In the genomic region with DNA sequence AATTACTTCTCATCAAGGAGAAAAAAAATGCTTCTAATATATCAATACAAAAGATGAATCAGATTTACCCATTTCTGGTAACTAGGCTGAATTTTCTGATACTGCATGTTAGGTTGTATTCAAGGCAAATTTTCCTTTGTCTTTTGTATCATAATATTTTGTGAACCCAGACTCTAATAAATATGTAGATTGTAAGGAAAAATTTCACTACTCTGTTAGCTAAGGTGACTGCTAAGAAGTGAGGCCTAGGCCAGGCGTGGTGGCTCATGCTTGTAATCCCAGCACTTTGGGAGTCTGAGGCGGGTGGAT, we compare ENCODE assay signal across 1 cellular context.
A peak's percentile ranks its signal among the peaks of the same experiment; 100 is the strongest.
TF ChIP-seq lines count a peak whose summit lies in the region.

No MANE protein-coding gene starts in this region.

TF ChIP-seq in HepG2, 621 proteins besides CTCF, POLR2A, EP300 and RAD21 (continued from another document and continues in another):
- TF ChIP-seq, protein P1, sequence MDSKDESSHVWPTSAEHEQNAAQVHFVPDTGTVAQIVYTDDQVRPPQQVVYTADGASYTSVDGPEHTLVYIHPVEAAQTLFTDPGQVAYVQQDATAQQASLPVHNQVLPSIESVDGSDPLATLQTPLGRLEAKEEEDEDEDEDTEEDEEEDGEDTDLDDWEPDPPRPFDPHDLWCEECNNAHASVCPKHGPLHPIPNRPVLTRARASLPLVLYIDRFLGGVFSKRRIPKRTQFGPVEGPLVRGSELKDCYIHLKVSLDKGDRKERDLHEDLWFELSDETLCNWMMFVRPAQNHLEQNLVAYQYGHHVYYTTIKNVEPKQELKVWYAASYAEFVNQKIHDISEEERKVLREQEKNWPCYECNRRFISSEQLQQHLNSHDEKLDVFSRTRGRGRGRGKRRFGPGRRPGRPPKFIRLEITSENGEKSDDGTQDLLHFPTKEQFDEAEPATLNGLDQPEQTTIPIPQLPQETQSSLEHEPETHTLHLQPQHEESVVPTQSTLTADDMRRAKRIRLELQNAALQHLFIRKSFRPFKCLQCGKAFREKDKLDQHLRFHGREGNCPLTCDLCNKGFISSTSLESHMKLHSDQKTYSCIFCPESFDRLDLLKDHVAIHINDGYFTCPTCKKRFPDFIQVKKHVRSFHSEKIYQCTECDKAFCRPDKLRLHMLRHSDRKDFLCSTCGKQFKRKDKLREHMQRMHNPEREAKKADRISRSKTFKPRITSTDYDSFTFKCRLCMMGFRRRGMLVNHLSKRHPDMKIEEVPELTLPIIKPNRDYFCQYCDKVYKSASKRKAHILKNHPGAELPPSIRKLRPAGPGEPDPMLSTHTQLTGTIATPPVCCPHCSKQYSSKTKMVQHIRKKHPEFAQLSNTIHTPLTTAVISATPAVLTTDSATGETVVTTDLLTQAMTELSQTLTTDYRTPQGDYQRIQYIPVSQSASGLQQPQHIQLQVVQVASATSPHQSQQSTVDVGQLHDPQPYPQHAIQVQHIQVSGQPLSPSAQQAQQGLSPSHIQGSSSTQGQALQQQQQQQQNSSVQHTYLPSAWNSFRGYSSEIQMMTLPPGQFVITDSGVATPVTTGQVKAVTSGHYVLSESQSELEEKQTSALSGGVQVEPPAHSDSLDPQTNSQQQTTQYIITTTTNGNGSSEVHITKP (CRISPR knock-in tag; IDR thresholded peaks at IDR 0.05; ENCODE audit: low read depth) = no peak
- TF ChIP-seq AKAP8 (CRISPR knock-in tag; IDR thresholded peaks at IDR 0.05) (no peak), ASH2L (IDR thresholded peaks at IDR 0.05; ENCODE audit: insufficient read length, low read depth, low read length) (no peak), KLF6 (CRISPR knock-in tag; IDR thresholded peaks at IDR 0.05) (no peak), NR3C1 (CRISPR knock-in tag; IDR thresholded peaks at IDR 0.05) (no peak), ZFP36L2 (CRISPR knock-in tag; IDR thresholded peaks at IDR 0.05) (no peak), ZNF616 (CRISPR knock-in tag; IDR thresholded peaks at IDR 0.05; ENCODE audit: low read depth) (no peak), ZSCAN29 (CRISPR knock-in tag; conservative IDR thresholded peaks at IDR 0.05) (0 out of 2 replicates have a peak, but pooled peaks have one; percentile 36), GFI1 (CRISPR knock-in tag; IDR thresholded peaks at IDR 0.05; ENCODE audit: borderline replicate concordance) (no peak), DPF2 (CRISPR knock-in tag; IDR thresholded peaks at IDR 0.05; ENCODE audit: borderline replicate concordance, low read depth) (no peak), ATF7 (IDR thresholded peaks at IDR 0.05) (no peak), ATF7 (CRISPR knock-in tag; IDR thresholded peaks at IDR 0.05) (no peak), REL (CRISPR knock-in tag; conservative IDR thresholded peaks at IDR 0.05) (no peak), ZNF598 (CRISPR knock-in tag; IDR thresholded peaks at IDR 0.05; ENCODE audit: borderline replicate concordance) (no peak), ZMYM3 (CRISPR knock-in tag; IDR thresholded peaks at IDR 0.05) (no peak), NAIF1 (CRISPR knock-in tag; IDR thresholded peaks at IDR 0.05; ENCODE audit: borderline replicate concordance) (no peak), REXO4 (CRISPR knock-in tag; IDR thresholded peaks at IDR 0.05; ENCODE audit: borderline replicate concordance) (no peak), YY1 (IDR thresholded peaks at IDR 0.05; ENCODE audit: insufficient read depth, insufficient replicate concordance, low read depth, low read length) (no peak), ATM (IDR thresholded peaks at IDR 0.05; ENCODE audit: borderline replicate concordance) (no peak), HOXA7 (CRISPR knock-in tag; IDR thresholded peaks at IDR 0.05) (no peak), PHF8 (CRISPR knock-in tag; IDR thresholded peaks at IDR 0.05) (no peak), ZNF12 (CRISPR knock-in tag; IDR thresholded peaks at IDR 0.05) (no peak), BCL6 (CRISPR knock-in tag; IDR thresholded peaks at IDR 0.05) (no peak), ZNF790 (CRISPR knock-in tag; IDR thresholded peaks at IDR 0.05; ENCODE audit: borderline replicate concordance) (no peak), KDM6A (CRISPR knock-in tag; IDR thresholded peaks at IDR 0.05; ENCODE audit: low read depth) (no peak), ZNF180 (CRISPR knock-in tag; IDR thresholded peaks at IDR 0.05; ENCODE audit: borderline replicate concordance, low read depth) (no peak), ZNF766 (CRISPR knock-in tag; IDR thresholded peaks at IDR 0.05; ENCODE audit: borderline replicate concordance) (no peak), MAFG (CRISPR knock-in tag; IDR thresholded peaks at IDR 0.05) (no peak), ZNF549 (CRISPR knock-in tag; IDR thresholded peaks at IDR 0.05) (no peak), GTF2F1 (IDR thresholded peaks at IDR 0.05; ENCODE audit: low read length) (no peak), ZFY (CRISPR knock-in tag; IDR thresholded peaks at IDR 0.05) (peak; percentile 19; the same call in 1 of the 2 replicates), HMG20A (CRISPR knock-in tag; IDR thresholded peaks at IDR 0.05; ENCODE audit: borderline replicate concordance) (no peak)
- TF ChIP-seq, protein P2, sequence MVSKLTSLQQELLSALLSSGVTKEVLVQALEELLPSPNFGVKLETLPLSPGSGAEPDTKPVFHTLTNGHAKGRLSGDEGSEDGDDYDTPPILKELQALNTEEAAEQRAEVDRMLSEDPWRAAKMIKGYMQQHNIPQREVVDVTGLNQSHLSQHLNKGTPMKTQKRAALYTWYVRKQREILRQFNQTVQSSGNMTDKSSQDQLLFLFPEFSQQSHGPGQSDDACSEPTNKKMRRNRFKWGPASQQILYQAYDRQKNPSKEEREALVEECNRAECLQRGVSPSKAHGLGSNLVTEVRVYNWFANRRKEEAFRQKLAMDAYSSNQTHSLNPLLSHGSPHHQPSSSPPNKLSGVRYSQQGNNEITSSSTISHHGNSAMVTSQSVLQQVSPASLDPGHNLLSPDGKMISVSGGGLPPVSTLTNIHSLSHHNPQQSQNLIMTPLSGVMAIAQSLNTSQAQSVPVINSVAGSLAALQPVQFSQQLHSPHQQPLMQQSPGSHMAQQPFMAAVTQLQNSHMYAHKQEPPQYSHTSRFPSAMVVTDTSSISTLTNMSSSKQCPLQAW (CRISPR knock-in tag; IDR thresholded peaks at IDR 0.05) = no peak
- TF ChIP-seq, protein P3, sequence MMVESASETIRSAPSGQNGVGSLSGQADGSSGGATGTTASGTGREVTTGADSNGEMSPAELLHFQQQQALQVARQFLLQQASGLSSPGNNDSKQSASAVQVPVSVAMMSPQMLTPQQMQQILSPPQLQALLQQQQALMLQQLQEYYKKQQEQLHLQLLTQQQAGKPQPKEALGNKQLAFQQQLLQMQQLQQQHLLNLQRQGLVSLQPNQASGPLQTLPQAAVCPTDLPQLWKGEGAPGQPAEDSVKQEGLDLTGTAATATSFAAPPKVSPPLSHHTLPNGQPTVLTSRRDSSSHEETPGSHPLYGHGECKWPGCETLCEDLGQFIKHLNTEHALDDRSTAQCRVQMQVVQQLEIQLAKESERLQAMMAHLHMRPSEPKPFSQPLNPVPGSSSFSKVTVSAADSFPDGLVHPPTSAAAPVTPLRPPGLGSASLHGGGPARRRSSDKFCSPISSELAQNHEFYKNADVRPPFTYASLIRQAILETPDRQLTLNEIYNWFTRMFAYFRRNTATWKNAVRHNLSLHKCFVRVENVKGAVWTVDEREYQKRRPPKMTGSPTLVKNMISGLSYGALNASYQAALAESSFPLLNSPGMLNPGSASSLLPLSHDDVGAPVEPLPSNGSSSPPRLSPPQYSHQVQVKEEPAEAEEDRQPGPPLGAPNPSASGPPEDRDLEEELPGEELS (CRISPR knock-in tag; IDR thresholded peaks at IDR 0.05) = no peak
- TF ChIP-seq, protein P4, sequence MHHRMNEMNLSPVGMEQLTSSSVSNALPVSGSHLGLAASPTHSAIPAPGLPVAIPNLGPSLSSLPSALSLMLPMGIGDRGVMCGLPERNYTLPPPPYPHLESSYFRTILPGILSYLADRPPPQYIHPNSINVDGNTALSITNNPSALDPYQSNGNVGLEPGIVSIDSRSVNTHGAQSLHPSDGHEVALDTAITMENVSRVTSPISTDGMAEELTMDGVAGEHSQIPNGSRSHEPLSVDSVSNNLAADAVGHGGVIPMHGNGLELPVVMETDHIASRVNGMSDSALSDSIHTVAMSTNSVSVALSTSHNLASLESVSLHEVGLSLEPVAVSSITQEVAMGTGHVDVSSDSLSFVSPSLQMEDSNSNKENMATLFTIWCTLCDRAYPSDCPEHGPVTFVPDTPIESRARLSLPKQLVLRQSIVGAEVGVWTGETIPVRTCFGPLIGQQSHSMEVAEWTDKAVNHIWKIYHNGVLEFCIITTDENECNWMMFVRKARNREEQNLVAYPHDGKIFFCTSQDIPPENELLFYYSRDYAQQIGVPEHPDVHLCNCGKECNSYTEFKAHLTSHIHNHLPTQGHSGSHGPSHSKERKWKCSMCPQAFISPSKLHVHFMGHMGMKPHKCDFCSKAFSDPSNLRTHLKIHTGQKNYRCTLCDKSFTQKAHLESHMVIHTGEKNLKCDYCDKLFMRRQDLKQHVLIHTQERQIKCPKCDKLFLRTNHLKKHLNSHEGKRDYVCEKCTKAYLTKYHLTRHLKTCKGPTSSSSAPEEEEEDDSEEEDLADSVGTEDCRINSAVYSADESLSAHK (CRISPR knock-in tag; IDR thresholded peaks at IDR 0.05; ENCODE audit: borderline replicate concordance) = no peak
- TF ChIP-seq, protein P5, sequence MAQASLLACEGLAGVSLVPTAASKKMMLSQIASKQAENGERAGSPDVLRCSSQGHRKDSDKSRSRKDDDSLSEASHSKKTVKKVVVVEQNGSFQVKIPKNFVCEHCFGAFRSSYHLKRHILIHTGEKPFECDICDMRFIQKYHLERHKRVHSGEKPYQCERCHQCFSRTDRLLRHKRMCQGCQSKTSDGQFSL (CRISPR knock-in tag; IDR thresholded peaks at IDR 0.05) = no peak
- TF ChIP-seq, protein P6, sequence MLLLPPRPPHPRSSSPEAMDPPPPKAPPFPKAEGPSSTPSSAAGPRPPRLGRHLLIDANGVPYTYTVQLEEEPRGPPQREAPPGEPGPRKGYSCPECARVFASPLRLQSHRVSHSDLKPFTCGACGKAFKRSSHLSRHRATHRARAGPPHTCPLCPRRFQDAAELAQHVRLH (CRISPR knock-in tag; IDR thresholded peaks at IDR 0.05; ENCODE audit: borderline replicate concordance, low read depth) = no peak
- TF ChIP-seq, protein P7, sequence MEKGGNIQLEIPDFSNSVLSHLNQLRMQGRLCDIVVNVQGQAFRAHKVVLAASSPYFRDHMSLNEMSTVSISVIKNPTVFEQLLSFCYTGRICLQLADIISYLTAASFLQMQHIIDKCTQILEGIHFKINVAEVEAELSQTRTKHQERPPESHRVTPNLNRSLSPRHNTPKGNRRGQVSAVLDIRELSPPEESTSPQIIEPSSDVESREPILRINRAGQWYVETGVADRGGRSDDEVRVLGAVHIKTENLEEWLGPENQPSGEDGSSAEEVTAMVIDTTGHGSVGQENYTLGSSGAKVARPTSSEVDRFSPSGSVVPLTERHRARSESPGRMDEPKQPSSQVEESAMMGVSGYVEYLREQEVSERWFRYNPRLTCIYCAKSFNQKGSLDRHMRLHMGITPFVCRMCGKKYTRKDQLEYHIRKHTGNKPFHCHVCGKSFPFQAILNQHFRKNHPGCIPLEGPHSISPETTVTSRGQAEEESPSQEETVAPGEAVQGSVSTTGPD (CRISPR knock-in tag; IDR thresholded peaks at IDR 0.05) = no peak
- TF ChIP-seq, protein P8, sequence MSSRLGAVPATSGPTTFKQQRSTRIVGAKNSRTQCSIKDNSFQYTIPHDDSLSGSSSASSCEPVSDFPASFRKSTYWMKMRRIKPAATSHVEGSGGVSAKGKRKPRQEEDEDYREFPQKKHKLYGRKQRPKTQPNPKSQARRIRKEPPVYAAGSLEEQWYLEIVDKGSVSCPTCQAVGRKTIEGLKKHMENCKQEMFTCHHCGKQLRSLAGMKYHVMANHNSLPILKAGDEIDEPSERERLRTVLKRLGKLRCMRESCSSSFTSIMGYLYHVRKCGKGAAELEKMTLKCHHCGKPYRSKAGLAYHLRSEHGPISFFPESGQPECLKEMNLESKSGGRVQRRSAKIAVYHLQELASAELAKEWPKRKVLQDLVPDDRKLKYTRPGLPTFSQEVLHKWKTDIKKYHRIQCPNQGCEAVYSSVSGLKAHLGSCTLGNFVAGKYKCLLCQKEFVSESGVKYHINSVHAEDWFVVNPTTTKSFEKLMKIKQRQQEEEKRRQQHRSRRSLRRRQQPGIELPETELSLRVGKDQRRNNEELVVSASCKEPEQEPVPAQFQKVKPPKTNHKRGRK (CRISPR knock-in tag; IDR thresholded peaks at IDR 0.05) = no peak; the same call in 1 of the 2 replicates
- TF ChIP-seq, protein P9, sequence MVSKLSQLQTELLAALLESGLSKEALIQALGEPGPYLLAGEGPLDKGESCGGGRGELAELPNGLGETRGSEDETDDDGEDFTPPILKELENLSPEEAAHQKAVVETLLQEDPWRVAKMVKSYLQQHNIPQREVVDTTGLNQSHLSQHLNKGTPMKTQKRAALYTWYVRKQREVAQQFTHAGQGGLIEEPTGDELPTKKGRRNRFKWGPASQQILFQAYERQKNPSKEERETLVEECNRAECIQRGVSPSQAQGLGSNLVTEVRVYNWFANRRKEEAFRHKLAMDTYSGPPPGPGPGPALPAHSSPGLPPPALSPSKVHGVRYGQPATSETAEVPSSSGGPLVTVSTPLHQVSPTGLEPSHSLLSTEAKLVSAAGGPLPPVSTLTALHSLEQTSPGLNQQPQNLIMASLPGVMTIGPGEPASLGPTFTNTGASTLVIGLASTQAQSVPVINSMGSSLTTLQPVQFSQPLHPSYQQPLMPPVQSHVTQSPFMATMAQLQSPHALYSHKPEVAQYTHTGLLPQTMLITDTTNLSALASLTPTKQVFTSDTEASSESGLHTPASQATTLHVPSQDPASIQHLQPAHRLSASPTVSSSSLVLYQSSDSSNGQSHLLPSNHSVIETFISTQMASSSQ (IDR thresholded peaks at IDR 0.05; ENCODE audit: low read depth) = no peak
- TF ChIP-seq, protein P9 (CRISPR knock-in tag; IDR thresholded peaks at IDR 0.05; ENCODE audit: borderline replicate concordance) = peak; percentile 16; the same call in 1 of the 2 replicates
- TF ChIP-seq, protein P10, sequence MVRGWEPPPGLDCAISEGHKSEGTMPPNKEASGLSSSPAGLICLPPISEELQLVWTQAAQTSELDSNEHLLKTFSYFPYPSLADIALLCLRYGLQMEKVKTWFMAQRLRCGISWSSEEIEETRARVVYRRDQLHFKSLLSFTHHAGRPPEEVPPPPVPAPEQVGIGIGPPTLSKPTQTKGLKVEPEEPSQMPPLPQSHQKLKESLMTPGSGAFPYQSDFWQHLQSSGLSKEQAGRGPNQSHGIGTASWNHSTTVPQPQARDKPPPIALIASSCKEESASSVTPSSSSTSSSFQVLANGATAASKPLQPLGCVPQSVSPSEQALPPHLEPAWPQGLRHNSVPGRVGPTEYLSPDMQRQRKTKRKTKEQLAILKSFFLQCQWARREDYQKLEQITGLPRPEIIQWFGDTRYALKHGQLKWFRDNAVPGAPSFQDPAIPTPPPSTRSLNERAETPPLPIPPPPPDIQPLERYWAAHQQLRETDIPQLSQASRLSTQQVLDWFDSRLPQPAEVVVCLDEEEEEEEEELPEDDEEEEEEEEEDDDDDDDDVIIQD (CRISPR knock-in tag; IDR thresholded peaks at IDR 0.05; ENCODE audit: low read depth) = no peak
